In genomic region chr15:92707880-92708551, GRCh38 we compare ENCODE assay signal across 17 cellular contexts. TPM values are rescaled to one million over a fixed set of nuclear protein-coding genes. Genes with fewer than 3 reads are reported as not detected.
A peak's percentile ranks its signal among the peaks of the same experiment; 100 is the strongest.
DNase-seq lines count a peak whose midpoint lies in the region; ATAC-seq, FAIRE-seq and TF ChIP-seq lines count a peak whose summit lies in the region.
"Had no signal": no experiment of that assay in that cellular context is flagged by ENCODE, and none has a peak within 500 bp of the region (broad histone marks: within the 10 kb centered on the region; RNA-seq: fewer than 3 reads in every experiment).

No MANE protein-coding gene starts in this region.

- peaks cover 5% of the 10 kb centered on the region for H3K4me1 Mint-ChIP-seq in activated T-helper 17 cell treated with anti-CD3 and anti-CD28 coated beads, Interleukin-2, amount 50 U/mL, for 72 hours
- H3K4me1 Mint-ChIP-seq: B cell had no signal

- TF ChIP-seq EP300 in A549 (IDR thresholded peaks at IDR 0.05): no peak

- no peaks in the 10 kb centered on the region for H3K4me1 ChIP-seq in A549
- no peaks in the 10 kb centered on the region for H3K4me1 ChIP-seq in small intestine (ENCODE audit: control insufficient read depth in 2 of 2, insufficient read depth in 1 of 2, low read depth in 1 of 2, low read length in 1 of 2)

- 70% methylated on average over 12 of the region's 12 CpGs for WGBS in A549 (ENCODE audit: missing lambda C conversion rate)
- 84 to 89% (median 85%) methylated on average over 12 of the region's 12 CpGs for WGBS in small intestine, 3 donors

- H3K27ac ChIP-seq in A549 (no peak overlapping the region), C4-2B (peak overlapping the region; percentile 76), small intestine (ENCODE audit: low read depth in 1 of 2, low read length in 1 of 2) (no peak overlapping the region)

- H3K27me3 ChIP-seq in small intestine (ENCODE audit: control insufficient read depth in 2 of 2, insufficient read depth in 2 of 2, low read length in 2 of 2): no peaks in the 10 kb centered on the region

- H3K4me3 ChIP-seq in A549 (no peak overlapping the region), fibroblast of pulmonary artery (replicated peaks; ENCODE audit: low read depth, low read length) (no peak overlapping the region), small intestine (ENCODE audit: low read depth in 1 of 2, low read length in 2 of 2) (no peak overlapping the region)

- POLR2A ChIA-PET in A549 (lab: Yijun Ruan, JAX): no interaction called here

- H3K9me3 ChIP-seq in A549 (no peaks in the 10 kb centered on the region), small intestine (ENCODE audit: control insufficient read depth, low read depth) (no peaks in the 10 kb centered on the region)

- FAIRE-seq in A549 (lab: Jason Lieb, UNC) (no peak), small intestine (lab: Jason Lieb, UNC) (no peak)
- FAIRE-seq: GM19239 had no signal

- H3K9me3 Mint-ChIP-seq in activated T-helper 17 cell treated with anti-CD3 and anti-CD28 coated beads, Interleukin-2, amount 50 U/mL, for 72 hours: no peaks in the 10 kb centered on the region
- H3K9me3 Mint-ChIP-seq: CD4-positive, alpha-beta T cell had no signal

- no peak for DNase-seq in A549 (ENCODE audit: low read depth in 1 of 2, low spot score in 1 of 2)
- DNase-seq in fibroblast of pulmonary artery (ENCODE audit: low read depth): peak; percentile 38
- no peak for DNase-seq in medulla oblongata (ENCODE audit: extremely low spot score)
- DNase-seq in left colon: no peak
- DNase-seq in small intestine: no peak
- DNase-seq: Calu3; CD4-positive, alpha-beta T cell; H7; IMR-90; Kasumi-1; NCI-H187; NCI-H526 treated with DMSO at 0.1 percent for 48 hours; SHP77 treated with DMSO at 0.1 percent for 48 hours had no signal

- H3K36me3 Mint-ChIP-seq in activated T-helper 17 cell treated with anti-CD3 and anti-CD28 coated beads, Interleukin-2, amount 50 U/mL, for 72 hours (ENCODE audit: low read depth): no peaks in the 10 kb centered on the region

- ATAC-seq in A549 (no peak), left colon (no peak)
- ATAC-seq in activated T-helper 17 cell treated with anti-CD3 and anti-CD28 coated beads, Interleukin-2, amount 50 U/mL, for 72 hours (replicated peaks): peak; percentile 60

- intact Hi-C loops in left colon (cut with DNase I, micrococcal nuclease): no loop called here

- no peak for TF ChIP-seq POLR2A in A549 (IDR thresholded peaks at IDR 0.05; ENCODE audit: low read length)

- no peaks in the 10 kb centered on the region for H3K27me3 Mint-ChIP-seq in activated T-helper 17 cell treated with anti-CD3 and anti-CD28 coated beads, Interleukin-2, amount 50 U/mL, for 72 hours
- H3K27me3 Mint-ChIP-seq: CD4-positive, alpha-beta T cell had no signal

- H3K27ac Mint-ChIP-seq in activated T-helper 17 cell treated with anti-CD3 and anti-CD28 coated beads, Interleukin-2, amount 50 U/mL, for 72 hours: peak overlapping the region; percentile 1
- H3K27ac Mint-ChIP-seq: B cell; CD4-positive, alpha-beta T cell had no signal

- CTCF ChIA-PET in A549 (lab: Yijun Ruan, JAX): interaction anchor here (1.1 to 1.5 kb wide), 3 partner anchors 35 to 611 kb away, joined by 3 to 6 read pairs (median 5); no protein-coding TSS in a partner anchor

- no peak overlapping the region for H3K4me2 ChIP-seq in A549

- H3K4me3 Mint-ChIP-seq in activated T-helper 17 cell treated with anti-CD3 and anti-CD28 coated beads, Interleukin-2, amount 50 U/mL, for 72 hours: no peak overlapping the region
- H3K4me3 Mint-ChIP-seq: B cell; CD4-positive, alpha-beta T cell had no signal

- TF ChIP-seq RAD21 in A549 (conservative IDR thresholded peaks at IDR 0.05 in 1 of 2, IDR thresholded peaks at IDR 0.05 in 1 of 2): no peak

- no peak for TF ChIP-seq CTCF in A549 (IDR thresholded peaks at IDR 0.05)
- no peak for TF ChIP-seq CTCF in C4-2B (conservative IDR thresholded peaks at IDR 0.05)
- no peak for TF ChIP-seq CTCF in fibroblast of pulmonary artery (IDR thresholded peaks at IDR 0.05; ENCODE audit: low read length, missing control alignments)

- H3K36me3 ChIP-seq in small intestine (ENCODE audit: control insufficient read depth in 2 of 2, insufficient read depth in 2 of 2, low read length in 2 of 2): no peaks in the 10 kb centered on the region

TF ChIP-seq in A549, 52 proteins besides CTCF, POLR2A, EP300 and RAD21:
- TF ChIP-seq HOXB5 (CRISPR knock-in tag; IDR thresholded peaks at IDR 0.05): no peak
- TF ChIP-seq NFE2L2 (conservative IDR thresholded peaks at IDR 0.05; ENCODE audit: low read length): peak; percentile 51; the same call in 1 of the 2 replicates
- no peak for TF ChIP-seq RARB (CRISPR knock-in tag; IDR thresholded peaks at IDR 0.05)
- TF ChIP-seq TP53 (CRISPR knock-in tag; IDR thresholded peaks at IDR 0.05): no peak
- TF ChIP-seq RCOR1 (IDR thresholded peaks at IDR 0.05; ENCODE audit: low read depth, low read length): no peak
- no peak for TF ChIP-seq PHF8 (IDR thresholded peaks at IDR 0.05; ENCODE audit: borderline replicate concordance, low read depth)
- no peak for TF ChIP-seq CHD4 (IDR thresholded peaks at IDR 0.05; ENCODE audit: borderline replicate concordance)

RNA-seq across cellular contexts. Expression of gene FAM174B, which starts 52.4 kb away (rescaled TPM):
- 13.9 and 22.5 TPM in 2 replicates for polyA plus RNA-seq in A549 (2011; rRNA removed)
- 3.7 and 5.7 TPM in 2 replicates for polyA plus RNA-seq in A549 (2012; cell fraction: cytosol; rRNA removed)
- polyA plus RNA-seq in A549 (2012; cell fraction: nucleus; rRNA removed): 3.1 and 3.9 TPM in 2 replicates
- polyA plus RNA-seq in A549 (2017; fragmentation: RNase III; extraction: RNeasy Plus Mini Kit Qiagen cat#74134 plus additional on column Dnase treatment): 4.6 to 5.9 TPM (median 5.2 TPM) in 3 replicates
- polyA minus RNA-seq in A549 (2011; rRNA and poly(A)+ RNA removed): 19.2 and 20.6 TPM in 2 replicates
- total RNA-seq in activated T-helper 17 cell treated with anti-CD3 and anti-CD28 coated beads, Interleukin-2, amount 50 U/mL, for 72 hours: 1 to 10 TPM; 5.7 to 7.0 TPM
- total RNA-seq in left colon: 10 to 100 TPM; 29.5 to 32.4 TPM
- 1 to 10 TPM; 1.8 to 8.7 (median 2.4) TPM for polyA plus RNA-seq in small intestine
